Comparison of ENCODE assay signal across 31 cellular contexts in the genomic region with DNA sequence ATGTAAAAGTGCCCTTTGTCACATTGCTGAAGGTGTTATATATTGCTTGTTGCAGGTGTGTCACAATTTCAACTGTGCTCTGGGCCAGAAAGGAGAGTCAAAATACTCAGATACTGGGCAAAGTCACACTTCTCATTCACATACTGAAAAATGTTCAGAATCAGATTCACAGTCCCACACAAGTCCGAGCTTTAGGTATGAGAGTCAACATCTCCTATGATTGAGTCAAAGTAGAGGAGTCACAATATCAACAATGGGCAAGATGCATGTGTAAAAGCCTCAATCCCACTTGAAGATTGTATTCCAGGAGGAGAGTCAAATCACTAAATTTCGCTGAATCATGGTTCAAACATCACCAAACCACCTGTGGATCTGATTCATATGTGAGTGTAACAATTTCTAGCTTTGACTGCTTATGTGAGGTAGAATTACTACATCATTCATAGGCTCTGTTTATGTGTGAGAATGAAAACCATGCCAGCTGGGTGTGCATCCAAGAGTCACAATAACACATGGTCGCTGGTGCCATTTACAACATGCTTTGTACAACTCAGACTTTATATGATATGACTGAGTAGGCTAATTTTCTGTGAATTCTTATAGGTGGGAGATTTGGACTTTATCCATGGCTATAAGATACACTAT.
"Had no signal": no experiment of that assay in that cellular context is flagged by ENCODE, and none has a peak within 500 bp of the region (broad histone marks: within the 10 kb centered on the region; RNA-seq: fewer than 3 reads in every experiment).

No MANE protein-coding gene starts in this region.

- H2AFZ ChIP-seq: neural progenitor cell, parathyroid adenoma had no signal

- H3K27me3 ChIP-seq: left lung, neural progenitor cell, neutrophil, right atrium auricular region, right lobe of liver, stomach, testis, thyroid gland, transverse colon, upper lobe of left lung, vagina had no signal

- H3K4me3 ChIP-seq: left lung, lower lobe of right lung, neural progenitor cell, psoas muscle, right atrium auricular region, right lobe of liver, smooth muscle cell, stomach, testis, thyroid gland, transverse colon, upper lobe of left lung, vagina had no signal

- ATAC-seq: left cardiac atrium; left lung; lower lobe of right lung; natural killer cell; psoas muscle; right lobe of liver; stimulated activated naive B cell treated with anti-CD40 and anti-IgM and Interleukin-4, amounts not matched to agents 10 μg/mL and 1 μg/mL and 100 μg/mL, for 72 hours; stimulated activated naive CD8-positive, alpha-beta T cell treated with anti-CD3 and anti-CD28 coated beads, Interleukin-15, Interleukin-2, amounts not matched to agents 100 U/mL and 50 U/mL, for 24 hours had no signal

- H3K4me2 ChIP-seq: neural progenitor cell, smooth muscle cell had no signal

- H3K4me1 Mint-ChIP-seq: naive B cell; natural killer cell; nephron progenitor cell; neural progenitor cell; stimulated activated naive B cell treated with anti-CD40 and anti-IgM and Interleukin-4, amounts not matched to agents 10 μg/mL and 1 μg/mL and 100 μg/mL, for 72 hours had no signal

- H3K27ac Mint-ChIP-seq: naive B cell; natural killer cell; nephron progenitor cell; neural progenitor cell; stimulated activated naive B cell treated with anti-CD40 and anti-IgM and Interleukin-4, amounts not matched to agents 10 μg/mL and 1 μg/mL and 100 μg/mL, for 72 hours had no signal

- H3K36me3 Mint-ChIP-seq: naive B cell; natural killer cell; neural progenitor cell; stimulated activated naive B cell treated with anti-CD40 and anti-IgM and Interleukin-4, amounts not matched to agents 10 μg/mL and 1 μg/mL and 100 μg/mL, for 72 hours had no signal

- H3K9me3 ChIP-seq: left lung, lower lobe of right lung, neutrophil, psoas muscle, right atrium auricular region, right lobe of liver, stomach, testis, thyroid gland, transverse colon, upper lobe of left lung, vagina had no signal

- H3K9ac ChIP-seq: neural progenitor cell, parathyroid adenoma had no signal

- FAIRE-seq: keratinocyte had no signal

- H3K9me3 Mint-ChIP-seq: naive B cell; natural killer cell; nephron progenitor cell; neural progenitor cell; stimulated activated naive B cell treated with anti-CD40 and anti-IgM and Interleukin-4, amounts not matched to agents 10 μg/mL and 1 μg/mL and 100 μg/mL, for 72 hours had no signal

- H3K79me2 ChIP-seq: parathyroid adenoma had no signal

- H3K27ac ChIP-seq: left lung, lower lobe of right lung, neural progenitor cell, neutrophil, parathyroid adenoma, psoas muscle, right atrium auricular region, right lobe of liver, stomach, testis, thyroid gland, transverse colon, upper lobe of left lung, vagina had no signal

- H3K27me3 Mint-ChIP-seq: naive B cell; stimulated activated naive B cell treated with anti-CD40 and anti-IgM and Interleukin-4, amounts not matched to agents 10 μg/mL and 1 μg/mL and 100 μg/mL, for 72 hours had no signal

- H3K4me3 Mint-ChIP-seq: naive B cell; natural killer cell; nephron progenitor cell; neural progenitor cell; stimulated activated naive B cell treated with anti-CD40 and anti-IgM and Interleukin-4, amounts not matched to agents 10 μg/mL and 1 μg/mL and 100 μg/mL, for 72 hours had no signal

- DNase-seq: hippocampal formation; kidney glomerular epithelial cell; left cardiac atrium; left lung; lower lobe of right lung; mammary epithelial cell; mesenchymal stem cell; naive B cell; natural killer cell; nephron progenitor cell; occipital lobe; psoas muscle; right lobe of liver; stimulated activated CD4-positive, alpha-beta T cell treated with anti-CD3 and anti-CD28 coated beads, Interleukin-1b, Interleukin-23, amount 100 ng/mL, for 48 hours; stimulated activated CD4-positive, alpha-beta T cell treated with anti-CD3 and anti-CD28 coated beads, Interleukin-2, amount 100 ng/mL, for 48 hours; stimulated activated CD4-positive, alpha-beta T cell treated with anti-CD3 and anti-CD28 coated beads, Interleukin-4, amount 100 ng/mL, for 4 hours; stimulated activated CD8-positive, alpha-beta memory T cell treated with anti-CD3 and anti-CD28 coated beads, Interleukin-4, amount 100 ng/mL, for 48 hours; stimulated activated naive B cell treated with anti-CD40 and anti-IgM and Interleukin-4, amounts not matched to agents 10 μg/mL and 1 μg/mL and 100 μg/mL, for 72 hours; stimulated activated naive CD8-positive, alpha-beta T cell treated with anti-CD3 and anti-CD28 coated beads, Interleukin-15, Interleukin-2, amounts not matched to agents 100 U/mL and 50 U/mL, for 24 hours; stomach; testis; thyroid gland; transverse colon; upper lobe of left lung had no signal

- H3K4me1 ChIP-seq: left lung, lower lobe of right lung, neural progenitor cell, parathyroid adenoma, psoas muscle, right atrium auricular region, right lobe of liver, stomach, testis, thyroid gland, transverse colon, upper lobe of left lung, vagina had no signal
